8 cellular contexts compared by ENCODE assay signal in genomic region chr17:1830288-1830687, GRCh38. TPM values are rescaled to one million over a fixed set of nuclear protein-coding genes. Genes with fewer than 3 reads are reported as not detected.
DNase-seq lines count a peak whose midpoint lies in the region; ATAC-seq, FAIRE-seq and TF ChIP-seq lines count a peak whose summit lies in the region.

No MANE protein-coding gene starts in this region.

- TF ChIP-seq CTCF in A549 (IDR thresholded peaks at IDR 0.05) (no peak), GM10266 (IDR thresholded peaks at IDR 0.05; ENCODE audit: control insufficient read depth, insufficient read depth, low read depth, missing control alignments) (no peak), PC-3 (conservative IDR thresholded peaks at IDR 0.05; ENCODE audit: low read depth, low read length) (no peak), transverse colon (IDR thresholded peaks at IDR 0.05) (no peak)

- DNase-seq in A549 (ENCODE audit: low read depth in 1 of 2, low spot score in 1 of 2) (peak; percentile 33 to 39), GM10266 (ENCODE audit: extremely low spot score) (peak; percentile 44), PC-3 (peak; percentile 32), mesenchymal stem cell (peak; percentile 18), transverse colon (peak; percentile 13)
- peak; percentile 31 for DNase-seq in central memory CD4-positive, alpha-beta T cell

- H2BK5ac ChIP-seq in mesenchymal stem cell (ENCODE audit: low read depth, low read length, poor library complexity, severe bottlenecking), result no peak overlapping the region

- no peak for TF ChIP-seq RAD21 in A549 (conservative IDR thresholded peaks at IDR 0.05 in 1 of 2, IDR thresholded peaks at IDR 0.05 in 1 of 2)

- in situ Hi-C loops in transverse colon (cut with MboI; ENCODE audit: low pct_ligation_motif_present in 1 of 4, low pct_unique_long_range_greater_than_20kb in 1 of 4, low sequenced_read_pairs in 3 of 4), result no loop called here

- POLR2A ChIA-PET in A549 (lab: Yijun Ruan, JAX) (interaction anchor here (0.6 to 1.4 kb wide), 4 partner anchors 10 to 113 kb away, joined by 3 to 13 read pairs (median 6); no protein-coding TSS in a partner anchor), PC-3 (lab: Charles Lee; ENCODE audit: unreplicated experiment) (interaction anchor here (0.6 kb wide), 1 partner anchor 473 kb away, joined by 9 read pairs; the partner anchor contains the start of gene SMG6)

- H2BK12ac ChIP-seq in mesenchymal stem cell (ENCODE audit: low read length in 2 of 2), result no peak overlapping the region

- H3K27me3 ChIP-seq in PC-3 (ENCODE audit: low read length) (no peaks in the 10 kb centered on the region), mesenchymal stem cell (ENCODE audit: control insufficient read depth in 1 of 2, insufficient read depth in 1 of 2, low read length in 2 of 2) (no peaks in the 10 kb centered on the region), transverse colon (no peaks in the 10 kb centered on the region)

- H3K4me1 ChIP-seq in A549 (peaks cover 13% of the 10 kb centered on the region; the same call in 2 of the 3 replicates), PC-3 (ENCODE audit: insufficient read depth, low read length) (peaks cover 9% of the 10 kb centered on the region), mesenchymal stem cell (ENCODE audit: control insufficient read depth, insufficient read depth, low read depth, low read length) (peaks cover 7% of the 10 kb centered on the region), transverse colon (peaks cover 0 to 29% (median 19%) of the 10 kb centered on the region in 4 donors)

- H3K36me3 ChIP-seq in PC-3 (ENCODE audit: low read depth, low read length), result peaks cover 3% of the 10 kb centered on the region; the same call in 1 of the 2 replicates
- peaks cover 13 to 39% of the 10 kb centered on the region in 2 experiments for H3K36me3 ChIP-seq in mesenchymal stem cell (ENCODE audit: control insufficient read depth in 1 of 2, insufficient read depth in 2 of 2, low read depth in 1 of 2, low read length in 2 of 2)
- peaks cover 0 to 14% (median 3%) of the 10 kb centered on the region in 4 donors for H3K36me3 ChIP-seq in transverse colon

- H3K14ac ChIP-seq in mesenchymal stem cell (ENCODE audit: low read length in 2 of 2), result no peak overlapping the region

- TF ChIP-seq EP300 in A549 (IDR thresholded peaks at IDR 0.05) (no peak), transverse colon (IDR thresholded peaks at IDR 0.05; ENCODE audit: low read depth) (no peak)

- peak overlapping the region; percentile 6 to 77 for H3K4ac ChIP-seq in mesenchymal stem cell (ENCODE audit: low read depth in 1 of 2, low read length in 2 of 2)

- H3K9ac ChIP-seq in PC-3 (ENCODE audit: low read length), result peak overlapping the region; percentile 73
- peak overlapping the region; percentile 87 for H3K9ac ChIP-seq in mesenchymal stem cell (ENCODE audit: low read length)

- no peaks in the 10 kb centered on the region for H3F3A ChIP-seq in PC-3 (ENCODE audit: low read length, unreplicated experiment)

- 2% methylated on average over 11 of the region's 11 CpGs for WGBS in A549 (ENCODE audit: missing lambda C conversion rate)
- 1% methylated on average over 11 of the region's 11 CpGs for WGBS in mesenchymal stem cell
- 0% methylated on average over 10 to 11 of the region's 11 CpGs for WGBS in transverse colon (ENCODE audit: low coverage in 1 of 2), 2 donors

- CTCF ChIA-PET in A549 (lab: Yijun Ruan, JAX), result interaction anchor here (0.5 to 1.3 kb wide), 3 partner anchors 35 to 196 kb away, joined by 3 to 4 read pairs (median 3); no protein-coding TSS in a partner anchor
- CTCF ChIA-PET in PC-3 (lab: Charles Lee), result no interaction called here

- peak overlapping the region; percentile 94 for H3K4me2 ChIP-seq in A549
- peak overlapping the region; percentile 79 for H3K4me2 ChIP-seq in PC-3 (ENCODE audit: low read length)
- H3K4me2 ChIP-seq in mesenchymal stem cell (ENCODE audit: low read length, poor library complexity, severe bottlenecking), result peak overlapping the region; percentile 92

- peak overlapping the region; percentile 89 for H3K27ac ChIP-seq in A549
- no peak overlapping the region for H3K27ac ChIP-seq in PC-3 (ENCODE audit: low read length)
- no peak overlapping the region for H3K27ac ChIP-seq in mesenchymal stem cell (ENCODE audit: low read length, poor library complexity, severe bottlenecking)
- peak overlapping the region; percentile 88 to 92 (median 90) for H3K27ac ChIP-seq in transverse colon

- peak; percentile 6 to 11; a peak in 4 of 6 replicates for ATAC-seq in A549
- ATAC-seq in PC-3, result peak; percentile 18
- ATAC-seq in HG03378 (IDR thresholded peaks at IDR 0.05; ENCODE audit: unreplicated experiment), result no peak
- no peak for ATAC-seq in GM18909 (IDR thresholded peaks at IDR 0.05; ENCODE audit: poor library complexity, unreplicated experiment)

- H2BK120ac ChIP-seq in mesenchymal stem cell (ENCODE audit: low read depth, low read length), result no peak overlapping the region

- H2AFZ ChIP-seq in PC-3 (ENCODE audit: low read length) (peak overlapping the region; percentile 72), mesenchymal stem cell (ENCODE audit: low read depth, low read length) (peak overlapping the region; percentile 95)

- H3K23ac ChIP-seq in mesenchymal stem cell (ENCODE audit: low read length in 2 of 2), result peak overlapping the region in 1 of 2 experiments; percentile 80

- no peaks in the 10 kb centered on the region for H4K20me1 ChIP-seq in PC-3 (ENCODE audit: low read length)

- H3K4me3 ChIP-seq in A549, result peak overlapping the region; percentile 76
- H3K4me3 ChIP-seq in PC-3 (ENCODE audit: low read length), result peak overlapping the region; percentile 74
- H3K4me3 ChIP-seq in mesenchymal stem cell (ENCODE audit: insufficient read depth in 1 of 2, low read depth in 1 of 2, low read length in 2 of 2), result peak overlapping the region; percentile 92 to 95
- H3K4me3 ChIP-seq in transverse colon, result peak overlapping the region; percentile 74 to 98 (median 88)

- H3K79me1 ChIP-seq in mesenchymal stem cell (replicated peaks; ENCODE audit: low read length, poor library complexity, severe bottlenecking), result peaks cover 19% of the 10 kb centered on the region

- peak overlapping the region; percentile 71 for H4K8ac ChIP-seq in mesenchymal stem cell (ENCODE audit: low read length)

- H3K79me2 ChIP-seq in PC-3 (ENCODE audit: low read length), result peaks cover 57% of the 10 kb centered on the region

- H3K18ac ChIP-seq in mesenchymal stem cell (ENCODE audit: low read depth in 1 of 2, low read length in 2 of 2), result peak overlapping the region in 1 of 2 experiments; percentile 77

- no peaks in the 10 kb centered on the region for H3K9me2 ChIP-seq in PC-3 (replicated peaks; ENCODE audit: low read length)

- TSS peak; percentile 38 for BruUV-seq in PC-3 (replicated peaks; lab: Mats Ljungman, UMichigan)

- H3K9me3 ChIP-seq in A549 (no peaks in the 10 kb centered on the region), PC-3 (ENCODE audit: low read length) (no peaks in the 10 kb centered on the region), mesenchymal stem cell (ENCODE audit: control insufficient read depth, low read length) (no peaks in the 10 kb centered on the region), transverse colon (no peaks in the 10 kb centered on the region)

- no peak for FAIRE-seq in A549 (lab: Jason Lieb, UNC)

- TF ChIP-seq POLR2A in A549 (IDR thresholded peaks at IDR 0.05; ENCODE audit: low read length) (no peak), transverse colon (IDR thresholded peaks at IDR 0.05) (no peak)

- no peak overlapping the region for H4K91ac ChIP-seq in mesenchymal stem cell (ENCODE audit: low read length)

- intact Hi-C loops in PC-3 (cut with micrococcal nuclease), result no loop called here
- intact Hi-C loops in transverse colon (cut with DNase I; ENCODE audit: low total_unique reads), result no loop called here

- no peak overlapping the region for H2BK15ac ChIP-seq in mesenchymal stem cell (ENCODE audit: low read depth, poor library complexity, severe bottlenecking)

- H2AK5ac ChIP-seq in mesenchymal stem cell (ENCODE audit: low read length, severe bottlenecking), result no peak overlapping the region

TF ChIP-seq in A549, 52 proteins besides CTCF, POLR2A, EP300 and RAD21 (continues in another document):
- no peak for TF ChIP-seq CBX2 (IDR thresholded peaks at IDR 0.05; ENCODE audit: borderline replicate concordance, low read depth)
- TF ChIP-seq FOSB (CRISPR knock-in tag; IDR thresholded peaks at IDR 0.05), result no peak
- TF ChIP-seq GATA3 (IDR thresholded peaks at IDR 0.05; ENCODE audit: borderline replicate concordance), result no peak

RNA-seq across cellular contexts. Expression of gene RPA1, which starts 0.5 kb away (rescaled TPM):
- 136 and 145 TPM in 2 replicates for polyA plus RNA-seq in A549 (2011; rRNA removed)
- 65.7 and 68.3 TPM in 2 replicates for polyA plus RNA-seq in A549 (2012; cell fraction: cytosol; rRNA removed)
- polyA plus RNA-seq in A549 (2012; cell fraction: nucleus; rRNA removed), result 68.0 and 96.5 TPM in 2 replicates
- 72.2 to 77.1 TPM (median 73.4 TPM) in 3 replicates for polyA plus RNA-seq in A549 (2017; fragmentation: RNase III; extraction: RNeasy Plus Mini Kit Qiagen cat#74134 plus additional on column Dnase treatment)
- 96.4 and 129 TPM in 2 replicates for polyA minus RNA-seq in A549 (2011; rRNA and poly(A)+ RNA removed)
- 69.1 and 75.5 TPM in 2 replicates for total RNA-seq in PC-3 (2014; rRNA removed)
- 21.9 TPM for polyA plus RNA-seq in mesenchymal stem cell (2013, experiment 1 of 2)
- polyA plus RNA-seq in mesenchymal stem cell (2013, experiment 2 of 2), result 22.1 TPM
- 100 to 1,000 TPM in 1 of 4 donors, 10 to 100 TPM in 2, 1 to 10 TPM in 1; 6.4 to 160 (median 23.9) TPM for total RNA-seq in transverse colon

RNA-seq across cellular contexts. Expression of gene SMYD4, which starts 0.6 kb away (rescaled TPM):
- polyA plus RNA-seq in A549 (2011; rRNA removed) (12.1 and 12.4 TPM in 2 replicates), A549 (2017; fragmentation: RNase III; extraction: RNeasy Plus Mini Kit Qiagen cat#74134 plus additional on column Dnase treatment) (9.8 to 11.1 TPM (median 10.4 TPM) in 3 replicates)
- 6.3 and 7.6 TPM in 2 replicates for polyA plus RNA-seq in A549 (2012; cell fraction: cytosol; rRNA removed)
- polyA plus RNA-seq in A549 (2012; cell fraction: nucleus; rRNA removed), result 9.8 and 10.8 TPM in 2 replicates
- polyA minus RNA-seq in A549 (2011; rRNA and poly(A)+ RNA removed), result 25.1 and 26.9 TPM in 2 replicates
- total RNA-seq in PC-3 (2014; rRNA removed) (8.1 and 9.3 TPM in 2 replicates), transverse colon (10 to 100 TPM in 2 of 4 donors, 1 to 10 TPM in 2; 4.1 to 14.8 (median 9.0) TPM)
- polyA plus RNA-seq in mesenchymal stem cell (2013, experiment 1 of 2), result 5.1 TPM
- polyA plus RNA-seq in mesenchymal stem cell (2013, experiment 2 of 2), result 4.8 TPM

Comparison
In these comparisons a context has a peak if more than half of its experiments do, and no peak if none do; other contexts are left out.
1. ATAC-seq: peak in A549 (2 of 2) and PC-3 (single experiment); none in HG03378 (single experiment) and GM18909 (single experiment).
2. H3K27ac ChIP-seq: peak in A549 (2 of 2) and transverse colon (4 of 4); none in PC-3 (single experiment) and mesenchymal stem cell (single experiment).
3. Peak in every context shown above with its lines, with median percentiles within 50 percentile points of each other: DNase-seq, H3K4me2 ChIP-seq and H3K4me3 ChIP-seq.